In genomic region chr6:108733706-108734105, GRCh38 we compare ENCODE assay signal across 21 cellular contexts.
"Had no signal": no experiment of that assay in that cellular context is flagged by ENCODE, and none has a peak within 500 bp of the region (broad histone marks: within the 10 kb centered on the region; RNA-seq: fewer than 3 reads in every experiment).

No MANE protein-coding gene starts in this region.

- H3K9me3 Mint-ChIP-seq: activated B cell treated with CpG ODN at 0.5 μM for 24 hours; activated naive CD8-positive, alpha-beta T cell treated with anti-CD3 and anti-CD28 coated beads for 36 hours; activated T-cell treated with anti-CD3 and anti-CD28 coated beads, Interleukin-2, amount 50 U/mL, for 4 hours; activated T-helper 2 cell treated with anti-CD3 and anti-CD28 coated beads, Interferon-gamma antibody, Interleukin-2, Interleukin-4, amounts not matched to agents 10 μg/mL and 5 μg/mL and 100 μg/mL, durations not matched to agents 14 hours and 24 hours and 36 hours; central memory CD8-positive, alpha-beta T cell; nephron; type B pancreatic cell had no signal

- H3K27me3 Mint-ChIP-seq: activated CD4-positive, alpha-beta T cell treated with anti-CD3 and anti-CD28 coated beads for 36 hours; activated naive CD8-positive, alpha-beta T cell treated with anti-CD3 and anti-CD28 coated beads for 36 hours had no signal

- H3K36me3 Mint-ChIP-seq: activated naive CD8-positive, alpha-beta T cell treated with anti-CD3 and anti-CD28 coated beads for 36 hours; type B pancreatic cell had no signal

- DNase-seq: activated B cell treated with CpG ODN at 0.5 μM for 24 hours; activated CD4-positive, alpha-beta T cell treated with anti-CD3 and anti-CD28 coated beads for 36 hours; activated CD4-positive, alpha-beta T cell treated with anti-CD3 and anti-CD28 coated beads, Interleukin-2, amount 50 U/mL, for 48 hours; activated CD8-positive, alpha-beta memory T cell treated with anti-CD3 and anti-CD28 coated beads, Interleukin-2, amount 50 U/mL, for 48 hours; activated naive CD4-positive, alpha-beta T cell treated with Interleukin-2 at 50 U/mL for 16 hours; activated naive CD8-positive, alpha-beta T cell treated with anti-CD3 and anti-CD28 coated beads for 36 hours; activated T-cell treated with anti-CD3 and anti-CD28 coated beads, Interleukin-2, amount 50 U/mL, for 4 hours; head of caudate nucleus; ovary; stimulated activated CD4-positive, alpha-beta T cell treated with anti-CD3 and anti-CD28 coated beads, Interleukin-4, amount 100 ng/mL, for 24 hours; stimulated activated naive CD4-positive, alpha-beta T cell treated with Interleukin-2 at 50 U/mL for 16 hours had no signal

- H3K9me3 ChIP-seq: breast epithelium, gastroesophageal sphincter, neutrophil, ovary, prostate gland, right atrium auricular region, thoracic aorta had no signal

- H3K4me3 Mint-ChIP-seq: activated B cell treated with CpG ODN at 0.5 μM for 24 hours; activated CD4-positive, alpha-beta T cell treated with anti-CD3 and anti-CD28 coated beads for 36 hours; activated naive CD8-positive, alpha-beta T cell treated with anti-CD3 and anti-CD28 coated beads for 36 hours; activated T-cell treated with anti-CD3 and anti-CD28 coated beads, Interleukin-2, amount 50 U/mL, for 4 hours; central memory CD8-positive, alpha-beta T cell; nephron had no signal

- H3K27me3 ChIP-seq: breast epithelium, gastroesophageal sphincter, ovary, right atrium auricular region had no signal

- ATAC-seq: activated CD4-positive, alpha-beta T cell treated with anti-CD3 and anti-CD28 coated beads for 36 hours; activated T-cell treated with anti-CD3 and anti-CD28 coated beads, Interleukin-2, amount 50 U/mL, for 4 hours; gastroesophageal sphincter had no signal

- H3K36me3 ChIP-seq: breast epithelium, gastroesophageal sphincter, neutrophil, ovary, prostate gland, right atrium auricular region, thoracic aorta had no signal

- H3K27ac Mint-ChIP-seq: activated B cell treated with CpG ODN at 0.5 μM for 24 hours; activated CD4-positive, alpha-beta T cell treated with anti-CD3 and anti-CD28 coated beads for 36 hours; activated naive CD8-positive, alpha-beta T cell treated with anti-CD3 and anti-CD28 coated beads for 36 hours; activated T-helper 2 cell treated with anti-CD3 and anti-CD28 coated beads, Interferon-gamma antibody, Interleukin-2, Interleukin-4, amounts not matched to agents 10 μg/mL and 5 μg/mL and 100 μg/mL, durations not matched to agents 14 hours and 24 hours and 36 hours; nephron; type B pancreatic cell had no signal

- H3K4me3 ChIP-seq: breast epithelium, gastroesophageal sphincter, ovary, prostate gland, right atrium auricular region, thoracic aorta had no signal

- H3K4me1 ChIP-seq: gastroesophageal sphincter, prostate gland had no signal

- H3K27ac ChIP-seq: breast epithelium, gastroesophageal sphincter, neutrophil, ovary, prostate gland, right atrium auricular region, thoracic aorta had no signal
